ENCODE assay signal across 1 cellular context in genomic region chr2:178414266-178415247, GRCh38.
TF ChIP-seq lines count a peak whose summit lies in the region.

No MANE protein-coding gene starts in this region.

TF ChIP-seq in K562, 482 proteins besides CTCF, POLR2A, EP300 and RAD21 (continued from another document and continues in another):
- no peak for TF ChIP-seq NR0B1 (IDR thresholded peaks at IDR 0.05; ENCODE audit: partially characterized antibody)
- TF ChIP-seq ID3 (CRISPR knock-in tag; IDR thresholded peaks at IDR 0.05), result no peak
- TF ChIP-seq ID3 (tag; IDR thresholded peaks at IDR 0.05), result 0 out of 2 replicates have a peak, but pooled peaks have one; percentile 73
- TF ChIP-seq SUPT5H (IDR thresholded peaks at IDR 0.05), result peak; percentile 67
- peak; percentile 90 for TF ChIP-seq CC2D1A (IDR thresholded peaks at IDR 0.05)
- peak; percentile 83; the same call in 1 of the 2 replicates for TF ChIP-seq ARID3A (IDR thresholded peaks at IDR 0.05; ENCODE audit: borderline replicate concordance, low read depth, low read length)
- TF ChIP-seq ZNF57 (CRISPR knock-in tag; IDR thresholded peaks at IDR 0.05), result no peak; the same call in 1 of the 2 replicates
- TF ChIP-seq CGGBP1 (CRISPR knock-in tag; IDR thresholded peaks at IDR 0.05), result no peak
- TF ChIP-seq ASH1L (IDR thresholded peaks at IDR 0.05; ENCODE audit: borderline replicate concordance, low read depth, partially characterized antibody), result no peak
- TF ChIP-seq NCOA6 (IDR thresholded peaks at IDR 0.05), result no peak
- peak; percentile 94 for TF ChIP-seq LCOR (CRISPR knock-in tag; IDR thresholded peaks at IDR 0.05)
- TF ChIP-seq ATF4 (CRISPR knock-in tag; IDR thresholded peaks at IDR 0.05), result peak; percentile 97
- TF ChIP-seq NR3C1 (CRISPR knock-in tag; IDR thresholded peaks at IDR 0.05), result no peak
- TF ChIP-seq FOXO4 (CRISPR knock-in tag; IDR thresholded peaks at IDR 0.05), result no peak
- TF ChIP-seq TCF7L2 (IDR thresholded peaks at IDR 0.05; ENCODE audit: low read depth, low read length), result no peak
- no peak for TF ChIP-seq ZNF124 (CRISPR knock-in tag; IDR thresholded peaks at IDR 0.05)
- no peak for TF ChIP-seq MXD1 (CRISPR knock-in tag; IDR thresholded peaks at IDR 0.05; ENCODE audit: borderline replicate concordance, poor library complexity, severe bottlenecking)
- no peak for TF ChIP-seq SFPQ (IDR thresholded peaks at IDR 0.05; ENCODE audit: low read depth, low read length)
- TF ChIP-seq XRCC5 (IDR thresholded peaks at IDR 0.05; ENCODE audit: low read depth, low read length), result peak; percentile 95
- no peak for TF ChIP-seq ZNF431 (CRISPR knock-in tag; IDR thresholded peaks at IDR 0.05)
- TF ChIP-seq SAP30 (IDR thresholded peaks at IDR 0.05; ENCODE audit: borderline replicate concordance, insufficient read depth, low read depth, low read length, poor library complexity, severe bottlenecking), result no peak
- TF ChIP-seq BCOR (IDR thresholded peaks at IDR 0.05), result peak; percentile 54; the same call in 1 of the 2 replicates
- TF ChIP-seq BRD9 (IDR thresholded peaks at IDR 0.05; ENCODE audit: low read depth, partially characterized antibody), result no peak
- TF ChIP-seq PKNOX1 (IDR thresholded peaks at IDR 0.05), result 0 out of 2 replicates have a peak, but pooled peaks have one; percentile 24
- no peak for TF ChIP-seq SRSF1 (IDR thresholded peaks at IDR 0.05; ENCODE audit: low read depth, low read length)
- no peak for TF ChIP-seq MTF1 (CRISPR knock-in tag; IDR thresholded peaks at IDR 0.05; ENCODE audit: borderline replicate concordance)
- TF ChIP-seq MYNN (IDR thresholded peaks at IDR 0.05), result peak; percentile 79; the same call in 1 of the 2 replicates
- no peak for TF ChIP-seq MYNN (CRISPR knock-in tag; IDR thresholded peaks at IDR 0.05)
- TF ChIP-seq REST (CRISPR knock-in tag; IDR thresholded peaks at IDR 0.05; ENCODE audit: low read depth), result peak; percentile 42; the same call in 1 of the 2 replicates
- no peak for TF ChIP-seq ZNF79 (CRISPR knock-in tag; IDR thresholded peaks at IDR 0.05; ENCODE audit: low read depth)
- no peak for TF ChIP-seq ZNF764 (CRISPR knock-in tag; IDR thresholded peaks at IDR 0.05; ENCODE audit: low read depth)
- TF ChIP-seq DDX20 (tag; IDR thresholded peaks at IDR 0.05; ENCODE audit: low read depth), result no peak
- TF ChIP-seq CREB3L1 (IDR thresholded peaks at IDR 0.05; ENCODE audit: borderline replicate concordance, low read depth), result peak; percentile 62
- TF ChIP-seq XRCC4 (IDR thresholded peaks at IDR 0.05; ENCODE audit: extremely low read depth, insufficient read depth, insufficient read length), result no peak
- TF ChIP-seq SREBF1 (IDR thresholded peaks at IDR 0.05; ENCODE audit: borderline replicate concordance, low read depth, low read length), result no peak
- no peak for TF ChIP-seq ZNF274 (IDR thresholded peaks at IDR 0.05; ENCODE audit: borderline replicate concordance, low read depth, low read length)
- no peak for TF ChIP-seq ZNF778 (CRISPR knock-in tag; IDR thresholded peaks at IDR 0.05)
- TF ChIP-seq HNRNPL (IDR thresholded peaks at IDR 0.05; ENCODE audit: low read depth, low read length), result no peak
- no peak for TF ChIP-seq CREBBP (IDR thresholded peaks at IDR 0.05; ENCODE audit: low read depth, low read length)
- TF ChIP-seq ZNF282 (CRISPR knock-in tag; IDR thresholded peaks at IDR 0.05), result no peak
- peak; percentile 77 for TF ChIP-seq TEAD4 (IDR thresholded peaks at IDR 0.05; ENCODE audit: low read length)
- TF ChIP-seq TEAD4 (CRISPR knock-in tag; IDR thresholded peaks at IDR 0.05; ENCODE audit: borderline replicate concordance), result no peak
- peak; percentile 96 for TF ChIP-seq IRF9 (tag; IDR thresholded peaks at IDR 0.05)
- TF ChIP-seq CBX3 (IDR thresholded peaks at IDR 0.05; ENCODE audit: borderline replicate concordance in 1 of 2, low read length in 2 of 2), result peak in 1 of 2 experiments; percentile 97; a peak in 2 of 3 replicates
- TF ChIP-seq SAFB (IDR thresholded peaks at IDR 0.05; ENCODE audit: borderline replicate concordance, low read depth, low read length), result no peak
- no peak; the same call in 1 of the 2 replicates for TF ChIP-seq ZKSCAN3 (CRISPR knock-in tag; IDR thresholded peaks at IDR 0.05)
- no peak for TF ChIP-seq ZNF436 (CRISPR knock-in tag; IDR thresholded peaks at IDR 0.05)
- TF ChIP-seq WHSC1 (IDR thresholded peaks at IDR 0.05; ENCODE audit: low read length), result no peak
- no peak for TF ChIP-seq ZC3H4 (CRISPR knock-in tag; IDR thresholded peaks at IDR 0.05; ENCODE audit: borderline replicate concordance)
- peak; percentile 86 for TF ChIP-seq JUND (IDR thresholded peaks at IDR 0.05; ENCODE audit: borderline replicate concordance, low read depth, low read length)
- peak; percentile 79; the same call in 1 of the 3 replicates for TF ChIP-seq JUND (tag; IDR thresholded peaks at IDR 0.05; ENCODE audit: borderline replicate concordance, low read depth, low read length)
- TF ChIP-seq ZNF121 (CRISPR knock-in tag; conservative IDR thresholded peaks at IDR 0.05), result no peak
